ENCODE assay signal across 8 cellular contexts in the genomic region with DNA sequence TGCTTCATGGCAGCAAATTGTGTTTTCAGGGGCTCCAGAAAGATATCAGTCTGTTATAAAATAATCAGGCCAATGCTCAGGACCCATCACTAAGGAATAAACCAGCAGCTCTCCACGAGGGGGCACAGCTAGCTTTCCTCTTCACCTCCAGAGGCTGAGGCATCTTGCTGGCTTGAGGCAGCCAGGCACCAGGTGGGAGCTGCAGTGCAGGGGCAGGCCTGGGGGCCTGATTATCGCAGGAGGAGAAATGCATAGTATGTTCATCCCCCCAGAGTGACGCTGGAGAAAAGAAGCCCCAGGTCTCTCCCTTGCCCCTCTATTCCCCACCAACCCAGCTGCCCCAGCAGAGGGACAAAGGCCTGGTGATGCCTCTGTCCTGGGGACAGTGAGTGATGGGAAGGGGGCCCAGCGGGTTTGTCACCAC.
DNase-seq lines count a peak whose midpoint lies in the region; ATAC-seq and TF ChIP-seq lines count a peak whose summit lies in the region.

No MANE protein-coding gene starts in this region.

- peaks cover 3% of the 10 kb centered on the region for H3K27me3 Mint-ChIP-seq in nephron progenitor cell (ENCODE audit: low read depth, poor library complexity)

- DNase-seq in COLO668 (lab: John Stamatoyannopoulos, UW; ENCODE audit: unreplicated experiment) (peak; percentile 48), HPDE6-E6E7 (ENCODE audit: extremely low spot score) (peak; percentile 82), SHP77 (lab: John Stamatoyannopoulos, UW) (peak; percentile 82 to 87), fibroblast of gingiva (ENCODE audit: low read depth) (peak; percentile 62), nephron progenitor cell (peak; percentile 52), activated gamma-delta T cell treated with Interleukin-2 at 50 U/mL for 16 hours (no peak)

- H3K4me3 Mint-ChIP-seq in nephron progenitor cell = no peak overlapping the region

- TF ChIP-seq CTCF in nephron progenitor cell (IDR thresholded peaks at IDR 0.05) = peak; percentile 32

- H3K4me1 Mint-ChIP-seq in nephron progenitor cell = peaks cover 45% of the 10 kb centered on the region

- H3K27ac Mint-ChIP-seq in nephron progenitor cell = no peak overlapping the region

- no peaks in the 10 kb centered on the region for H3K36me3 Mint-ChIP-seq in nephron progenitor cell (ENCODE audit: low read depth)

- H3K9me3 Mint-ChIP-seq in nephron progenitor cell = no peaks in the 10 kb centered on the region

- ATAC-seq in HG03469 (IDR thresholded peaks at IDR 0.05; ENCODE audit: unreplicated experiment) (no peak), HG03175 (IDR thresholded peaks at IDR 0.05; ENCODE audit: unreplicated experiment) (no peak)
